1 cellular context compared by ENCODE assay signal in genomic region chr21:44299458-44300261, GRCh38.
A peak's percentile ranks its signal among the peaks of the same experiment; 100 is the strongest.
TF ChIP-seq lines count a peak whose summit lies in the region.

Gene PFKL (plus strand): TSS chr21:44300053. CDS start chr21:44300106, 53 bp downstream.

TF ChIP-seq in GM12878, 131 proteins besides CTCF, POLR2A, EP300 and RAD21 (continued from another document):
- TF ChIP-seq NKRF (conservative IDR thresholded peaks at IDR 0.05) (peak; percentile 88), TAF1 (IDR thresholded peaks at IDR 0.05; ENCODE audit: borderline replicate concordance, low read depth, low read length) (0 out of 2 replicates have a peak, but pooled peaks have one; percentile 38), SMAD1 (IDR thresholded peaks at IDR 0.05; ENCODE audit: low read depth, partially characterized antibody) (peak; percentile 64), PAX5 (IDR thresholded peaks at IDR 0.05; ENCODE audit: borderline replicate concordance, low read depth, low read length) (peak; percentile 67; the same call in 1 of the 2 replicates), PKNOX1 (IDR thresholded peaks at IDR 0.05) (peak; percentile 5; the same call in 1 of the 2 replicates), MXI1 (IDR thresholded peaks at IDR 0.05; ENCODE audit: low read depth, low read length) (peak; percentile 59; the same call in 1 of the 2 replicates), ZNF207 (IDR thresholded peaks at IDR 0.05; ENCODE audit: borderline replicate concordance) (peak; percentile 86), BMI1 (IDR thresholded peaks at IDR 0.05; ENCODE audit: borderline replicate concordance) (no peak), ZNF217 (IDR thresholded peaks at IDR 0.05) (0 out of 2 replicates have a peak, but pooled peaks have one; percentile 49), MTA2 (IDR thresholded peaks at IDR 0.05; ENCODE audit: low read depth) (peak; percentile 46; the same call in 1 of the 2 replicates), NFIC (IDR thresholded peaks at IDR 0.05; ENCODE audit: low read depth, low read length) (no peak), CUX1 (IDR thresholded peaks at IDR 0.05; ENCODE audit: insufficient replicate concordance, low read depth, low read length) (peak; percentile 34), SREBF2 (IDR thresholded peaks at IDR 0.05; ENCODE audit: low read length) (no peak), RCOR1 (conservative IDR thresholded peaks at IDR 0.05; ENCODE audit: low read depth, low read length) (0 out of 2 replicates have a peak, but pooled peaks have one; percentile 61), RFX5 (IDR thresholded peaks at IDR 0.05; ENCODE audit: low read depth, low read length) (no peak), TBL1XR1 (IDR thresholded peaks at IDR 0.05; ENCODE audit: low read depth, low read length) (peak; percentile 64; the same call in 1 of the 2 replicates), STAT3 (IDR thresholded peaks at IDR 0.05; ENCODE audit: low read depth, low read length) (no peak), ZSCAN29 (IDR thresholded peaks at IDR 0.05) (0 out of 2 replicates have a peak, but pooled peaks have one; percentile 43), TCF12 (IDR thresholded peaks at IDR 0.05; ENCODE audit: low read depth, low read length) (0 out of 2 replicates have a peak, but pooled peaks have one; percentile 20), TCF3 (IDR thresholded peaks at IDR 0.05; ENCODE audit: borderline replicate concordance, insufficient read depth, low read depth, low read length) (peak; percentile 45; the same call in 1 of the 2 replicates), BHLHE40 (IDR thresholded peaks at IDR 0.05; ENCODE audit: borderline replicate concordance in 1 of 2, low read depth in 2 of 2, low read length in 1 of 2) (peak; percentile 73 to 91; a peak in 3 of 4 replicates), ZNF622 (IDR thresholded peaks at IDR 0.05) (no peak), KDM1A (IDR thresholded peaks at IDR 0.05; ENCODE audit: borderline replicate concordance) (no peak), SMARCA5 (IDR thresholded peaks at IDR 0.05) (peak; percentile 75; the same call in 1 of the 2 replicates), SP1 (IDR thresholded peaks at IDR 0.05; ENCODE audit: low read depth, low read length) (peak; percentile 70), EED (IDR thresholded peaks at IDR 0.05; ENCODE audit: low read depth) (peak; percentile 81), SIN3A (IDR thresholded peaks at IDR 0.05; ENCODE audit: low read depth, low read length) (peak; percentile 49; the same call in 1 of the 2 replicates), MAX (IDR thresholded peaks at IDR 0.05; ENCODE audit: low read depth, low read length) (peak; percentile 68), CBFB (IDR thresholded peaks at IDR 0.05; ENCODE audit: low read depth) (0 out of 2 replicates have a peak, but pooled peaks have one; percentile 46), CHD1 (IDR thresholded peaks at IDR 0.05; ENCODE audit: low read depth, low read length) (peak; percentile 85; the same call in 1 of the 2 replicates), NFXL1 (IDR thresholded peaks at IDR 0.05; ENCODE audit: borderline replicate concordance) (peak; percentile 70; the same call in 1 of the 2 replicates), GATAD2B (conservative IDR thresholded peaks at IDR 0.05; ENCODE audit: low read depth) (peak; percentile 94), NR2F1 (conservative IDR thresholded peaks at IDR 0.05) (peak; percentile 75), PAX8 (IDR thresholded peaks at IDR 0.05) (no peak), LARP7 (IDR thresholded peaks at IDR 0.05) (peak; percentile 89), CEBPB (IDR thresholded peaks at IDR 0.05; ENCODE audit: borderline replicate concordance in 1 of 2, low read depth in 2 of 2, low read length in 2 of 2) (no peak), DPF2 (IDR thresholded peaks at IDR 0.05) (peak; percentile 92), NR2C1 (IDR thresholded peaks at IDR 0.05) (no peak), CHD4 (IDR thresholded peaks at IDR 0.05) (no peak), IKZF2 (IDR thresholded peaks at IDR 0.05) (peak; percentile 85), ZNF687 (IDR thresholded peaks at IDR 0.05) (peak; percentile 78), MYC (IDR thresholded peaks at IDR 0.05; ENCODE audit: insufficient read depth, insufficient read length, insufficient replicate concordance, low read length, severe bottlenecking) (peak; percentile 5), HDGF (IDR thresholded peaks at IDR 0.05) (0 out of 2 replicates have a peak, but pooled peaks have one; percentile 79), SMC3 (IDR thresholded peaks at IDR 0.05; ENCODE audit: borderline replicate concordance, low read length) (no peak), MEF2B (IDR thresholded peaks at IDR 0.05; ENCODE audit: partially characterized antibody, poor library complexity, severe bottlenecking) (peak; percentile 81), BACH1 (IDR thresholded peaks at IDR 0.05; ENCODE audit: borderline replicate concordance) (peak; percentile 29; the same call in 1 of the 2 replicates), RELB (IDR thresholded peaks at IDR 0.05; ENCODE audit: low read depth) (peak; percentile 70), NBN (IDR thresholded peaks at IDR 0.05) (peak; percentile 82), MLLT1 (IDR thresholded peaks at IDR 0.05) (peak; percentile 82), KLF5 (IDR thresholded peaks at IDR 0.05; ENCODE audit: partially characterized antibody) (no peak)
